Comparison of ENCODE assay signal across 22 cellular contexts in genomic region chr16:70734522-70734921, GRCh38. TPM values are rescaled to one million over a fixed set of nuclear protein-coding genes. Genes with fewer than 3 reads are reported as not detected.
A peak's percentile ranks its signal among the peaks of the same experiment; 100 is the strongest.
DNase-seq lines count a peak whose midpoint lies in the region; ATAC-seq and TF ChIP-seq lines count a peak whose summit lies in the region.
"Had no signal": no experiment of that assay in that cellular context is flagged by ENCODE, and none has a peak within 500 bp of the region (broad histone marks: within the 10 kb centered on the region; RNA-seq: fewer than 3 reads in every experiment).

No MANE protein-coding gene starts in this region.

- H3K4me1 Mint-ChIP-seq in activated naive CD8-positive, alpha-beta T cell (ENCODE audit: low read depth) = peaks cover 49% of the 10 kb centered on the region
- peaks cover 49% of the 10 kb centered on the region for H3K4me1 Mint-ChIP-seq in activated naive CD8-positive, alpha-beta T cell treated with anti-CD3 and anti-CD28 coated beads, Interleukin-2, amount 50 U/mL, for 24 hours
- H3K4me1 Mint-ChIP-seq in chondrocyte (ENCODE audit: low read depth) (peaks cover 50% of the 10 kb centered on the region), nephron progenitor cell (peaks cover 77% of the 10 kb centered on the region)

- TF ChIP-seq POLR2A in transverse colon (IDR thresholded peaks at IDR 0.05) = no peak

- in situ Hi-C loops in transverse colon (cut with MboI; ENCODE audit: low pct_ligation_motif_present in 1 of 4, low pct_unique_long_range_greater_than_20kb in 1 of 4, low sequenced_read_pairs in 3 of 4) = no loop called here

- H3K36me3 ChIP-seq in transverse colon = peaks cover 0 to 8% (median 0%) of the 10 kb centered on the region in 4 donors

- no peaks in the 10 kb centered on the region for H3K27me3 Mint-ChIP-seq in activated naive CD8-positive, alpha-beta T cell
- H3K27me3 Mint-ChIP-seq in activated naive CD8-positive, alpha-beta T cell treated with anti-CD3 and anti-CD28 coated beads, Interleukin-2, amount 50 U/mL, for 24 hours = no peaks in the 10 kb centered on the region
- H3K27me3 Mint-ChIP-seq in chondrocyte (ENCODE audit: low read depth) = no peaks in the 10 kb centered on the region
- peaks cover 8% of the 10 kb centered on the region for H3K27me3 Mint-ChIP-seq in nephron progenitor cell (ENCODE audit: low read depth, poor library complexity)
- H3K27me3 Mint-ChIP-seq: memory B cell, type B pancreatic cell had no signal

- H3K4me1 ChIP-seq in transverse colon = peaks cover 19 to 42% (median 23%) of the 10 kb centered on the region in 4 donors

- no peaks in the 10 kb centered on the region for H3K9me3 ChIP-seq in transverse colon

- no peak overlapping the region for H3K4me3 ChIP-seq in transverse colon
- H3K4me3 ChIP-seq: GM23338 had no signal

- H3K9me3 Mint-ChIP-seq in activated naive CD8-positive, alpha-beta T cell (ENCODE audit: low read depth) = no peaks in the 10 kb centered on the region
- H3K9me3 Mint-ChIP-seq in activated naive CD8-positive, alpha-beta T cell treated with anti-CD3 and anti-CD28 coated beads, Interleukin-2, amount 50 U/mL, for 24 hours = no peaks in the 10 kb centered on the region
- no peaks in the 10 kb centered on the region for H3K9me3 Mint-ChIP-seq in chondrocyte (ENCODE audit: low read depth)
- H3K9me3 Mint-ChIP-seq in nephron progenitor cell = no peaks in the 10 kb centered on the region
- H3K9me3 Mint-ChIP-seq: GM23338, memory B cell, neural crest cell, type B pancreatic cell had no signal

- peaks cover 24% of the 10 kb centered on the region for H3K36me3 Mint-ChIP-seq in activated naive CD8-positive, alpha-beta T cell
- peaks cover 5% of the 10 kb centered on the region for H3K36me3 Mint-ChIP-seq in activated naive CD8-positive, alpha-beta T cell treated with anti-CD3 and anti-CD28 coated beads, Interleukin-2, amount 50 U/mL, for 24 hours (ENCODE audit: low read depth)
- H3K36me3 Mint-ChIP-seq in chondrocyte (ENCODE audit: low read depth) = peaks cover 16% of the 10 kb centered on the region
- H3K36me3 Mint-ChIP-seq in nephron progenitor cell (ENCODE audit: low read depth) = peaks cover 34% of the 10 kb centered on the region

- no peak for DNase-seq in activated naive CD8-positive, alpha-beta T cell treated with anti-CD3 and anti-CD28 coated beads, Interleukin-2, amount 50 U/mL, for 24 hours
- DNase-seq in chondrocyte (ENCODE audit: low spot score) = no peak
- no peak for DNase-seq in nephron progenitor cell
- DNase-seq in transverse colon = no peak
- DNase-seq in activated effector memory CD4-positive, alpha-beta T cell treated with anti-CD3 and anti-CD28 coated beads, Interleukin-2, amount 50 U/mL, for 16 hours = no peak
- no peak for DNase-seq in NCI-H345 (lab: John Stamatoyannopoulos, UW)
- DNase-seq: ACHN; central memory CD4-positive, alpha-beta T cell; DMS79; effector CD4-positive, alpha-beta T cell; KBM-7; MV-4-11; NCI-H187 treated with DMSO at 0.1 percent for 48 hours; retina; stimulated activated naive CD4-positive, alpha-beta T cell treated with Interleukin-2 at 50 U/mL for 16 hours had no signal

- intact Hi-C loops in transverse colon (cut with DNase I; ENCODE audit: low total_unique reads) = no loop called here

- peak overlapping the region; percentile 58 for H3K27ac Mint-ChIP-seq in activated naive CD8-positive, alpha-beta T cell
- no peak overlapping the region for H3K27ac Mint-ChIP-seq in activated naive CD8-positive, alpha-beta T cell treated with anti-CD3 and anti-CD28 coated beads, Interleukin-2, amount 50 U/mL, for 24 hours
- H3K27ac Mint-ChIP-seq in chondrocyte (ENCODE audit: unreplicated experiment) = peak overlapping the region; percentile 92
- peak overlapping the region; percentile 98 for H3K27ac Mint-ChIP-seq in nephron progenitor cell
- H3K27ac Mint-ChIP-seq: GM23338, memory B cell, type B pancreatic cell had no signal

- H3K27me3 ChIP-seq in transverse colon = no peaks in the 10 kb centered on the region

- ATAC-seq in activated naive CD8-positive, alpha-beta T cell treated with anti-CD3 and anti-CD28 coated beads, Interleukin-2, amount 50 U/mL, for 24 hours = no peak
- ATAC-seq in HG02884 (IDR thresholded peaks at IDR 0.05; ENCODE audit: unreplicated experiment) = no peak
- ATAC-seq: GM23338 had no signal

- TF ChIP-seq EP300 in transverse colon (IDR thresholded peaks at IDR 0.05; ENCODE audit: low read depth) = no peak

- no peak overlapping the region for H3K4me3 Mint-ChIP-seq in activated naive CD8-positive, alpha-beta T cell
- H3K4me3 Mint-ChIP-seq in activated naive CD8-positive, alpha-beta T cell treated with anti-CD3 and anti-CD28 coated beads, Interleukin-2, amount 50 U/mL, for 24 hours = no peak overlapping the region
- no peak overlapping the region for H3K4me3 Mint-ChIP-seq in chondrocyte (ENCODE audit: unreplicated experiment)
- H3K4me3 Mint-ChIP-seq in nephron progenitor cell = no peak overlapping the region
- H3K4me3 Mint-ChIP-seq: GM23338, memory B cell, neural crest cell, type B pancreatic cell had no signal

- no peak for TF ChIP-seq CTCF in chondrocyte (IDR thresholded peaks at IDR 0.05)
- no peak for TF ChIP-seq CTCF in nephron progenitor cell (IDR thresholded peaks at IDR 0.05)
- TF ChIP-seq CTCF in transverse colon (IDR thresholded peaks at IDR 0.05) = no peak

- 93% methylated on average over 1 of the region's 1 CpG; no CpG with 5 or more reads in 1 of the 2 donors for whole genome bisulfite sequencing in transverse colon (ENCODE audit: low coverage in 1 of 2), 2 donors

- H3K27ac ChIP-seq in transverse colon = peak overlapping the region; percentile 86 to 93 (median 87)
- H3K27ac ChIP-seq: HL-60 had no signal

RNA-seq across cellular contexts. Expression of gene MTSS2, which starts 48.7 kb away (rescaled TPM):
- total RNA-seq in chondrocyte (243 to 296 TPM (median 282 TPM) in 3 replicates), transverse colon (100 to 1,000 TPM in 1 of 4 donors, 10 to 100 TPM in 3; 13.9 to 149 (median 33.8) TPM)
